Comparison of ENCODE assay signal across 24 cellular contexts in genomic region chr3:88013592-88013991, GRCh38. TPM values are rescaled to one million over a fixed set of nuclear protein-coding genes. Genes with fewer than 3 reads are reported as not detected.
DNase-seq lines count a peak whose midpoint lies in the region; ATAC-seq and TF ChIP-seq lines count a peak whose summit lies in the region.
"Had no signal": no experiment of that assay in that cellular context is flagged by ENCODE, and none has a peak within 500 bp of the region (broad histone marks: within the 10 kb centered on the region; RNA-seq: fewer than 3 reads in every experiment).

No MANE protein-coding gene starts in this region.

- TF ChIP-seq CTCF in upper lobe of right lung (IDR thresholded peaks at IDR 0.05) = no peak

- H3K9me3 ChIP-seq in upper lobe of right lung = no peaks in the 10 kb centered on the region
- H3K9me3 ChIP-seq: MG63, SK-N-SH had no signal

- DNase-seq in NOMO-1 (lab: John Stamatoyannopoulos, UW; ENCODE audit: unreplicated experiment in 2 of 2) (peak; percentile 26 to 36), NOMO-1 treated with dmso at 0.1 percent for 144 hours (lab: John Stamatoyannopoulos, UW; ENCODE audit: unreplicated experiment) (no peak), fibroblast of gingiva (ENCODE audit: low read depth) (peak; percentile 27), myocyte (ENCODE audit: low read depth) (peak; percentile 73), upper lobe of right lung (no peak), GM19240 (ENCODE audit: insufficient read length, low spot score) (no peak), NCI-H2081 (lab: John Stamatoyannopoulos, UW) (no peak)
- DNase-seq: AML-193; C1 segment of cervical spinal cord; CD8-positive, alpha-beta T cell; DND-41; MG63; NCI-H1105; NCI-H146; NCI-H2029; NCI-H2171; NCI-H524 treated with DMSO at 0.1 percent for 48 hours; NCI-H82; PC-9; RPMI8226; SHP77; SK-N-SH had no signal

- no peaks in the 10 kb centered on the region for H3K36me3 ChIP-seq in upper lobe of right lung
- H3K36me3 ChIP-seq: MG63 had no signal

- ATAC-seq in upper lobe of right lung = peak; percentile 83
- ATAC-seq in GM21390 (IDR thresholded peaks at IDR 0.05; ENCODE audit: unreplicated experiment) = no peak
- ATAC-seq: CD8-positive, alpha-beta T cell; K562 had no signal

- H3K4me3 ChIP-seq in upper lobe of right lung = no peak overlapping the region
- H3K4me3 ChIP-seq: K562, MG63, PC-9 had no signal

- H3K27ac ChIP-seq in upper lobe of right lung = no peak overlapping the region
- H3K27ac ChIP-seq: PC-9 had no signal

- H3K4me1 ChIP-seq in upper lobe of right lung = no peaks in the 10 kb centered on the region

- intact Hi-C loops in upper lobe of right lung (cut with DNase I) = no loop called here

- no peaks in the 10 kb centered on the region for H3K27me3 ChIP-seq in upper lobe of right lung
- H3K27me3 ChIP-seq: MG63 had no signal

RNA-seq across cellular contexts. Expression of gene CGGBP1, which starts 45.2 kb away (rescaled TPM):
- 75.2 and 77.0 TPM in 2 replicates for total RNA-seq in myocyte
- 36.8 TPM for polyA plus RNA-seq in myocyte (2012)
- 79.2 TPM for total RNA-seq in upper lobe of right lung

RNA-seq across cellular contexts. Expression of gene ZNF654, which starts 45.5 kb away (rescaled TPM):
- total RNA-seq in myocyte (11.0 and 13.4 TPM in 2 replicates), upper lobe of right lung (20.6 TPM)
- 3.0 TPM for polyA plus RNA-seq in myocyte (2012)

Comparison
In these comparisons a context has a peak if more than half of its experiments do, and no peak if none do; other contexts are left out.
1. DNase-seq: peak in NOMO-1 (2 of 2), fibroblast of gingiva (single experiment) and myocyte (single experiment); none in NOMO-1 treated with dmso at 0.1 percent for 144 hours (single experiment), upper lobe of right lung (single experiment), GM19240 (single experiment) and NCI-H2081 (0 of 2).